ENCODE assay signal across 8 cellular contexts in the genomic region with DNA sequence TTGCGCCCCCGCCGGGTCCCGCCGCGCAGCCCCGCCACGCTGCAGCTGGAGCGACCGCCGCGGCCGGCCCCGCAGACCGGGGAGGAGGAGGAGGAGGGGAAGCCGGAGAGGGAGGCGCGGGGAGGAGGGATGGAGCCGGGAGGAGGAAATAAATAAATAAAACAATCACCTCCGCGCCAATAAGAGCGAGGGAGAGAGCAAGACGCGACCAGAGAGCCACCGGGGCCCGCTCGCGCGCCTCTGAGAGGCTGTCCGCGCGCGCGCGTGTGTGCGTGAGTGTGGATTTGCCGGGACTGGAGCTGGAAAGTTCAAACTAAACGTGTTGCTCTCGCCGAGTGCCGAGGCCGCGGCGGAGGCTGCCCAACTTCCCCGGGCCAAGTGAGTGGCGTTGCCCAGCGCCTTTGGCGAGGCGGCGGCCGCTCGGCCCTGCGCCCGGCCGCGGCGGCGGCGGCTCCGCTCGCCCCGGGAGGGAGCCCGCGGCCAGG.
A peak's percentile ranks its signal among the peaks of the same experiment; 100 is the strongest.
DNase-seq lines count a peak whose midpoint lies in the region; ATAC-seq, FAIRE-seq and TF ChIP-seq lines count a peak whose summit lies in the region.

No MANE protein-coding gene starts in this region.

- no peak overlapping the region for H3K4me2 ChIP-seq in K562 (ENCODE audit: insufficient read depth, low read length)

- no peak for TF ChIP-seq POLR2A in K562 (conservative IDR thresholded peaks at IDR 0.05)

- WGBS in K562 (ENCODE audit: insufficient coverage, low coverage, missing lambda C conversion rate) = 2% methylated on average over 32 of the region's 64 CpGs
- WGBS in small intestine, 3 donors = 0 to 3% (median 1%) methylated on average over 38 to 63 of the region's 64 CpGs

- no peak for TF ChIP-seq RAD21 in K562 (CRISPR knock-in tag; conservative IDR thresholded peaks at IDR 0.05 in 1 of 2, IDR thresholded peaks at IDR 0.05 in 1 of 2)

- H3K4me3 Mint-ChIP-seq in Calu3 (ENCODE audit: low read depth, unreplicated experiment) = peak overlapping the region; percentile 74

- no peak overlapping the region for H2AFZ ChIP-seq in K562 (ENCODE audit: low read depth, low read length)

- no peak overlapping the region for H3K27ac Mint-ChIP-seq in Calu3 (ENCODE audit: unreplicated experiment)

- no peaks in the 10 kb centered on the region for H3K79me2 ChIP-seq in K562 (ENCODE audit: control insufficient read depth, insufficient read depth, low read length)

- no peaks in the 10 kb centered on the region for H3K9me3 ChIP-seq in K562 (replicated peaks; ENCODE audit: control insufficient read depth, insufficient read depth, low read depth, low read length)
- no peaks in the 10 kb centered on the region for H3K9me3 ChIP-seq in small intestine (ENCODE audit: control insufficient read depth, low read depth)

- H3K4me1 ChIP-seq in K562 (replicated peaks in 1 of 2; ENCODE audit: control insufficient read depth in 2 of 2, insufficient read depth in 2 of 2, low read length in 2 of 2) (peaks cover 0 to 14% of the 10 kb centered on the region in 2 experiments; a peak in 2 of 5 replicates), small intestine (ENCODE audit: control insufficient read depth in 2 of 2, insufficient read depth in 1 of 2, low read depth in 1 of 2, low read length in 1 of 2) (peaks cover 0 to 6% of the 10 kb centered on the region in 2 donors)

- peaks cover 22% of the 10 kb centered on the region for H3K36me3 Mint-ChIP-seq in Calu3 (ENCODE audit: insufficient read depth, unreplicated experiment)

- no peak overlapping the region for H3K9ac ChIP-seq in K562 (ENCODE audit: insufficient read depth in 1 of 2, low read depth in 2 of 2, low read length in 2 of 2)

- H3K27me3 Mint-ChIP-seq in Calu3 (ENCODE audit: unreplicated experiment) = no peaks in the 10 kb centered on the region

- BruUV-seq in Calu3 (replicated peaks; lab: Mats Ljungman, UMichigan) = no TSS peak
- BruUV-seq in K562 (replicated peaks; lab: Mats Ljungman, UMichigan) = no TSS peak

- no peak for TF ChIP-seq CTCF in Calu3 (IDR thresholded peaks at IDR 0.05; ENCODE audit: unreplicated experiment)
- no peak for TF ChIP-seq CTCF in K562 (IDR thresholded peaks at IDR 0.05 in 2 of 3, conservative IDR thresholded peaks at IDR 0.05 in 1 of 3; ENCODE audit: insufficient read depth in 2 of 3, low read depth in 1 of 3, low read length in 3 of 3)

- in situ Hi-C loops in K562 (cut with MboI) = no loop called here

- POLR2A ChIA-PET in K562 (lab: Yijun Ruan, JAX) = no interaction called here

- DNase-seq in Calu3 = peak; percentile 32
- peak; percentile 27 to 53 for DNase-seq in NCI-H1930 (lab: John Stamatoyannopoulos, UW)
- DNase-seq in K562 (ENCODE audit: extremely low read depth in 1 of 4, low spot score in 3 of 4) = peak in 1 of 4 experiments; percentile 1
- peak; percentile 73 for DNase-seq in iPS-NIHi11 (ENCODE audit: low spot score)
- peak; percentile 64 for DNase-seq in small intestine
- DNase-seq in DMS114 treated with DMSO at 0.1 percent for 48 hours (lab: John Stamatoyannopoulos, UW; ENCODE audit: unreplicated experiment) = no peak
- DNase-seq in NCI-H2196 (lab: John Stamatoyannopoulos, UW; ENCODE audit: unreplicated experiment) = no peak

- ATAC-seq in GM21825 (IDR thresholded peaks at IDR 0.05; ENCODE audit: unreplicated experiment) (peak; percentile 24), K562 (no peak)

- no peaks in the 10 kb centered on the region for H3K27me3 ChIP-seq in K562 (ENCODE audit: control insufficient read depth in 2 of 2, insufficient read depth in 2 of 2, low read length in 2 of 2)
- H3K27me3 ChIP-seq in small intestine (ENCODE audit: control insufficient read depth in 2 of 2, insufficient read depth in 2 of 2, low read length in 2 of 2) = peaks cover 7 to 12% of the 10 kb centered on the region in 2 donors

- H3K9me1 ChIP-seq in K562 (ENCODE audit: control insufficient read depth, insufficient read depth, low read length) = no peaks in the 10 kb centered on the region

- CTCF ChIA-PET in Calu3 (lab: Charles Lee) = no interaction called here
- CTCF ChIA-PET in K562 (lab: Yijun Ruan, JAX; ENCODE audit: low intra/inter-chr PET ratio) = no interaction called here

- no peak overlapping the region for H3K4me3 ChIP-seq in K562
- H3K4me3 ChIP-seq in small intestine (ENCODE audit: low read depth in 1 of 2, low read length in 2 of 2) = peak overlapping the region; percentile 53 to 54

- no peak overlapping the region for H3K27ac ChIP-seq in K562 (ENCODE audit: extremely low read depth, low read depth, low read length)
- H3K27ac ChIP-seq in small intestine (ENCODE audit: low read depth in 1 of 2, low read length in 1 of 2) = no peak overlapping the region

- no peaks in the 10 kb centered on the region for H3K9me3 Mint-ChIP-seq in Calu3 (ENCODE audit: low read depth, unreplicated experiment)

- no peak for FAIRE-seq in K562 (lab: Jason Lieb, UNC)
- FAIRE-seq in small intestine (lab: Jason Lieb, UNC) = no peak

- no peak for TF ChIP-seq EP300 in K562 (IDR thresholded peaks at IDR 0.05; ENCODE audit: low read length)

- no peaks in the 10 kb centered on the region for H3K4me1 Mint-ChIP-seq in Calu3 (ENCODE audit: low read depth, unreplicated experiment)

- H3K36me3 ChIP-seq in K562 (ENCODE audit: control insufficient read depth, insufficient read depth, low read length) (no peaks in the 10 kb centered on the region), small intestine (ENCODE audit: control insufficient read depth in 2 of 2, insufficient read depth in 2 of 2, low read length in 2 of 2) (no peaks in the 10 kb centered on the region)

- no peaks in the 10 kb centered on the region for H4K20me1 ChIP-seq in K562 (replicated peaks; ENCODE audit: control insufficient read depth, insufficient read depth, low read length)

- intact Hi-C loops in Calu3 (cut with micrococcal nuclease; ENCODE audit: unreplicated experiment) = no loop called here
- intact Hi-C loops in K562 (cut with micrococcal nuclease) = no loop called here

TF ChIP-seq in K562, 482 proteins besides CTCF, POLR2A, EP300 and RAD21:
- no peak for TF ChIP-seq CHD2 (IDR thresholded peaks at IDR 0.05; ENCODE audit: low read depth, low read length)
- TF ChIP-seq ZNF263 (CRISPR knock-in tag; IDR thresholded peaks at IDR 0.05; ENCODE audit: borderline replicate concordance) = 0 out of 2 replicates have a peak, but pooled peaks have one; percentile 26

Comparison
In these comparisons a context has a peak if more than half of its experiments do, and no peak if none do; other contexts are left out.
1. DNase-seq: peak in Calu3 (single experiment), NCI-H1930 (2 of 2), iPS-NIHi11 (single experiment) and small intestine (single experiment); none in DMS114 treated with DMSO at 0.1 percent for 48 hours (single experiment) and NCI-H2196 (single experiment).